ENCODE assay signal across 9 cellular contexts in the genomic region with DNA sequence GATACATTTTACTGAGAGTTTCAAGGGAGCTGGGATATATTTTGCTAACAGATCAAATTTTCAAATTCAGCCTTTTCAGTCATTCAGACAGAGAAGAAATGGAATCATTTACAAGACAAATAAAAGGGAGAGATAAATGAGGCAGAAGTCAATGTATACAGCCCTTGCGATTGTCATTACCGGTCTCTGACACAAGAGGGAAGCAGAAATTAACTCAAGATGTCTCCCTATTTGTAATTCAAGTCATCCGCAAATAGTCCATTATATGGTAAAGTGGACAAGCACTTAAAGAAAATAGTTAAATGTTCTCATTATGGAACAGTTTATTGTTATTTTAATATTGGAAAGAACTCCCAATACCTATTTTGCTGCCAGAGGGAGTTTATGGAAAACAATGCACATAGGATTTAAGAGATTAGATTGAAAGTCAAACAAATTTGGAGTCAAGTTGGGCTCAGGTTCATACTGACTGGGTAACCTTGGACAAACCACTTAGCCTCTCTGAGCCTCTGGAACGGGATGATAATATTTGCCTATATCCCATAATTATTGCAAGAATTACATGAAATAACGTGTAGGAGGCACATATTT.
DNase-seq lines count a peak whose midpoint lies in the region; ATAC-seq, FAIRE-seq and TF ChIP-seq lines count a peak whose summit lies in the region.
"Had no signal": no experiment of that assay in that cellular context is flagged by ENCODE, and none has a peak within 500 bp of the region (broad histone marks: within the 10 kb centered on the region; RNA-seq: fewer than 3 reads in every experiment).

No MANE protein-coding gene starts in this region.

- no peaks in the 10 kb centered on the region for H3K36me3 ChIP-seq in BJ (ENCODE audit: control insufficient read depth, insufficient read depth, low read length)
- H3K36me3 ChIP-seq in CD8-positive, alpha-beta memory T cell (ENCODE audit: insufficient read depth, low read length) = no peaks in the 10 kb centered on the region

- no peaks in the 10 kb centered on the region for H3K27me3 ChIP-seq in BJ (ENCODE audit: control insufficient read depth, insufficient read depth, low read length)
- no peaks in the 10 kb centered on the region for H3K27me3 ChIP-seq in CD8-positive, alpha-beta memory T cell (ENCODE audit: insufficient read depth, low read length, poor library complexity, severe bottlenecking)

- no peak overlapping the region for H3K4me3 Mint-ChIP-seq in activated T-helper 2 cell treated with anti-CD3 and anti-CD28 coated beads, Interferon-gamma antibody, Interleukin-2, Interleukin-4, amounts not matched to agents 10 μg/mL and 5 μg/mL and 100 μg/mL, durations not matched to agents 14 hours and 24 hours and 36 hours (ENCODE audit: low read depth)
- no peak overlapping the region for H3K4me3 Mint-ChIP-seq in CD8-positive, alpha-beta memory T cell
- H3K4me3 Mint-ChIP-seq: IgD-negative memory B cell had no signal

- no peak overlapping the region for H3K27ac Mint-ChIP-seq in activated T-helper 2 cell treated with anti-CD3 and anti-CD28 coated beads, Interferon-gamma antibody, Interleukin-2, Interleukin-4, amounts not matched to agents 10 μg/mL and 5 μg/mL and 100 μg/mL, durations not matched to agents 14 hours and 24 hours and 36 hours
- no peak overlapping the region for H3K27ac Mint-ChIP-seq in CD8-positive, alpha-beta memory T cell
- H3K27ac Mint-ChIP-seq: IgD-negative memory B cell had no signal

- TF ChIP-seq POLR2A in erythroblast (IDR thresholded peaks at IDR 0.05; ENCODE audit: low read length) = no peak

- H3K27ac ChIP-seq in CD8-positive, alpha-beta memory T cell (ENCODE audit: low read depth, low read length) = no peak overlapping the region

- no peak for ATAC-seq in HG03108 (IDR thresholded peaks at IDR 0.05; ENCODE audit: unreplicated experiment)

- peak; percentile 53 for FAIRE-seq in RCC 7860 (lab: Jason Lieb, UNC)

- no peaks in the 10 kb centered on the region for H3K36me3 Mint-ChIP-seq in activated T-helper 2 cell treated with anti-CD3 and anti-CD28 coated beads, Interferon-gamma antibody, Interleukin-2, Interleukin-4, amounts not matched to agents 10 μg/mL and 5 μg/mL and 100 μg/mL, durations not matched to agents 14 hours and 24 hours and 36 hours (ENCODE audit: low read depth)
- no peaks in the 10 kb centered on the region for H3K36me3 Mint-ChIP-seq in CD8-positive, alpha-beta memory T cell
- H3K36me3 Mint-ChIP-seq: IgD-negative memory B cell had no signal

- CTCF ChIA-PET in BJ (lab: Yijun Ruan, JAX) = interaction anchor here (0.6 to 4.6 kb wide), 16 partner anchors 9 to 847 kb away, joined by 3 to 24 read pairs (median 4); no protein-coding TSS in a partner anchor
- CTCF ChIA-PET in CD8-positive, alpha-beta memory T cell (lab: Charles Lee) = interaction anchor here (0.7 to 2.8 kb wide), 6 partner anchors 10 to 222 kb away, joined by 3 to 9 read pairs (median 3); no protein-coding TSS in a partner anchor

- H3K4me1 Mint-ChIP-seq in activated T-helper 2 cell treated with anti-CD3 and anti-CD28 coated beads, Interferon-gamma antibody, Interleukin-2, Interleukin-4, amounts not matched to agents 10 μg/mL and 5 μg/mL and 100 μg/mL, durations not matched to agents 14 hours and 24 hours and 36 hours (ENCODE audit: low read depth) = peaks cover 41% of the 10 kb centered on the region
- peaks cover 13 to 18% (median 17%) of the 10 kb centered on the region in 3 donors for H3K4me1 Mint-ChIP-seq in CD8-positive, alpha-beta memory T cell

- TF ChIP-seq CTCF in BJ (IDR thresholded peaks at IDR 0.05; ENCODE audit: insufficient read depth, low read depth, low read length) (peak; percentile 76), GM20000 (IDR thresholded peaks at IDR 0.05; ENCODE audit: extremely low read depth, missing control alignments) (peak; percentile 21)

- intact Hi-C loops in activated T-helper 2 cell treated with anti-CD3 and anti-CD28 coated beads, Interferon-gamma antibody, Interleukin-2, Interleukin-4, amounts not matched to agents 10 μg/mL and 5 μg/mL and 100 μg/mL, durations not matched to agents 14 hours and 24 hours and 36 hours (cut with micrococcal nuclease) = loop anchor here (2.0 to 5.0 kb wide), 3 partner anchors 172 to 747 kb away; a partner anchor contains a TSS

- DNase-seq in BJ (ENCODE audit: low read depth) (peak; percentile 24), GM20000 (ENCODE audit: low spot score) (peak; percentile 32), RCC 7860 (ENCODE audit: low spot score) (peak; percentile 20), erythroblast (lab: John Stamatoyannopoulos, UW) (peak; percentile 32 to 50), pons (ENCODE audit: low spot score) (peak; percentile 90)
- DNase-seq in activated T-helper 2 cell treated with anti-CD3 and anti-CD28 coated beads, Interferon-gamma antibody, Interleukin-2, Interleukin-4, amounts not matched to agents 10 μg/mL and 5 μg/mL and 100 μg/mL, durations not matched to agents 14 hours and 24 hours and 36 hours (ENCODE audit: low spot score) = no peak
- no peak for DNase-seq in CD8-positive, alpha-beta memory T cell

- no peaks in the 10 kb centered on the region for H3K9me3 Mint-ChIP-seq in activated T-helper 2 cell treated with anti-CD3 and anti-CD28 coated beads, Interferon-gamma antibody, Interleukin-2, Interleukin-4, amounts not matched to agents 10 μg/mL and 5 μg/mL and 100 μg/mL, durations not matched to agents 14 hours and 24 hours and 36 hours
- no peaks in the 10 kb centered on the region for H3K9me3 Mint-ChIP-seq in CD8-positive, alpha-beta memory T cell
- H3K9me3 Mint-ChIP-seq: IgD-negative memory B cell had no signal

- H3K27me3 Mint-ChIP-seq in activated T-helper 2 cell treated with anti-CD3 and anti-CD28 coated beads, Interferon-gamma antibody, Interleukin-2, Interleukin-4, amounts not matched to agents 10 μg/mL and 5 μg/mL and 100 μg/mL, durations not matched to agents 14 hours and 24 hours and 36 hours (ENCODE audit: low read depth) = peaks cover 7% of the 10 kb centered on the region
- H3K27me3 Mint-ChIP-seq in CD8-positive, alpha-beta memory T cell = peaks cover 0 to 4% of the 10 kb centered on the region in 2 donors

- no peak overlapping the region for H3K4me3 ChIP-seq in BJ (ENCODE audit: low read depth, low read length)
- no peak overlapping the region for H3K4me3 ChIP-seq in CD8-positive, alpha-beta memory T cell (ENCODE audit: low read length)

- POLR2A ChIA-PET in BJ (lab: Charles Lee) = no interaction called here
- POLR2A ChIA-PET in CD8-positive, alpha-beta memory T cell (lab: Charles Lee) = no interaction called here

- no peaks in the 10 kb centered on the region for H3K9me3 ChIP-seq in CD8-positive, alpha-beta memory T cell (ENCODE audit: low read length)

- H3K4me1 ChIP-seq in CD8-positive, alpha-beta memory T cell (ENCODE audit: insufficient read depth, low read length) = peaks cover 11% of the 10 kb centered on the region

Comparison
In these comparisons a context has a peak if more than half of its experiments do, and no peak if none do; other contexts are left out.
1. DNase-seq: peak in BJ (single experiment), GM20000 (single experiment), RCC 7860 (single experiment), erythroblast (2 of 2) and pons (single experiment); none in activated T-helper 2 cell treated with anti-CD3 and anti-CD28 coated beads, Interferon-gamma antibody, Interleukin-2, Interleukin-4, amounts not matched to agents 10 μg/mL and 5 μg/mL and 100 μg/mL, durations not matched to agents 14 hours and 24 hours and 36 hours (single experiment) and CD8-positive, alpha-beta memory T cell (0 of 5).